In genomic region chr6:24547243-24547642, GRCh38 we compare ENCODE assay signal across 7 cellular contexts. TPM values are rescaled to one million over a fixed set of nuclear protein-coding genes. Genes with fewer than 3 reads are reported as not detected.
DNase-seq lines count a peak whose midpoint lies in the region; TF ChIP-seq lines count a peak whose summit lies in the region.

No MANE protein-coding gene starts in this region.

- H2AFZ ChIP-seq in GM23248 (no peak overlapping the region), OCI-LY1 (ENCODE audit: low read length) (no peak overlapping the region)

- H3K79me2 ChIP-seq in GM23248 (ENCODE audit: insufficient read depth) (no peaks in the 10 kb centered on the region), OCI-LY1 (ENCODE audit: insufficient read depth, low read length) (no peaks in the 10 kb centered on the region)

- intact Hi-C loops in ascending aorta (cut with DNase I) = no loop called here

- H3K9me2 ChIP-seq in GM23248 (ENCODE audit: insufficient read depth) (no peaks in the 10 kb centered on the region), OCI-LY1 (ENCODE audit: low read depth, low read length) (no peaks in the 10 kb centered on the region)

- H3K27ac ChIP-seq in GM23248 = no peak overlapping the region
- no peak overlapping the region for H3K27ac ChIP-seq in OCI-LY1 (ENCODE audit: low read depth, low read length, poor library complexity, severe bottlenecking)
- H3K27ac ChIP-seq in ascending aorta = no peak overlapping the region

- DNase-seq in GM23248 (peak; percentile 10), ascending aorta (ENCODE audit: low spot score in 2 of 2) (no peak), dedifferentiated amniotic fluid mesenchymal stem cell (ENCODE audit: extremely low spot score) (no peak), SIG-M5 (lab: John Stamatoyannopoulos, UW) (no peak)
- DNase-seq in activated naive CD4-positive, alpha-beta T cell treated with anti-CD3 and anti-CD28 coated beads, Interleukin-2, amount 50 U/mL, for 16 hours = peak; percentile 51
- DNase-seq in stimulated activated CD8-positive, alpha-beta memory T cell treated with anti-CD3 and anti-CD28 coated beads, Interleukin-12 subunit alpha, Interleukin-12 subunit beta, amount 100 ng/mL, for 24 hours (ENCODE audit: extremely low read depth) = peak; percentile 3

- H3F3A ChIP-seq in GM23248 (ENCODE audit: insufficient read depth) = no peaks in the 10 kb centered on the region
- no peaks in the 10 kb centered on the region for H3F3A ChIP-seq in OCI-LY1 (ENCODE audit: insufficient read depth, low read length)

- H3K27me3 ChIP-seq in GM23248 (replicated peaks; ENCODE audit: insufficient read depth) = peaks cover 13% of the 10 kb centered on the region
- H3K27me3 ChIP-seq in OCI-LY1 (ENCODE audit: insufficient read depth, low read length) = no peaks in the 10 kb centered on the region
- H3K27me3 ChIP-seq in ascending aorta = no peaks in the 10 kb centered on the region

- in situ Hi-C loops in GM23248 (cut with MboI) = no loop called here

- WGBS in GM23248 (ENCODE audit: low coverage in 1 of 2, low lambda C conversion rate in 2 of 2, missing lambda C conversion rate in 2 of 2), 2 experiments = 15% methylated on average over 12 of the region's 12 CpGs

- H3K4me2 ChIP-seq in GM23248 (ENCODE audit: unreplicated experiment) (no peak overlapping the region), OCI-LY1 (ENCODE audit: low read length) (no peak overlapping the region)

- H4K20me1 ChIP-seq in GM23248 (ENCODE audit: insufficient read depth) (no peaks in the 10 kb centered on the region), OCI-LY1 (ENCODE audit: insufficient read depth, low read length) (no peaks in the 10 kb centered on the region)

- no peaks in the 10 kb centered on the region for H3K9me3 ChIP-seq in GM23248 (ENCODE audit: low read depth)
- no peaks in the 10 kb centered on the region for H3K9me3 ChIP-seq in OCI-LY1 (ENCODE audit: low read length)
- H3K9me3 ChIP-seq in ascending aorta = no peaks in the 10 kb centered on the region

- H3K36me3 ChIP-seq in GM23248 (ENCODE audit: low read depth) (no peaks in the 10 kb centered on the region), OCI-LY1 (ENCODE audit: insufficient read depth, low read length) (no peaks in the 10 kb centered on the region), ascending aorta (no peaks in the 10 kb centered on the region)

- H3K9ac ChIP-seq in GM23248 (no peak overlapping the region), OCI-LY1 (ENCODE audit: low read length) (no peak overlapping the region)

- TF ChIP-seq CTCF in OCI-LY1 (IDR thresholded peaks at IDR 0.05; ENCODE audit: low read length) (peak; percentile 61), ascending aorta (IDR thresholded peaks at IDR 0.05) (no peak)

- no peak overlapping the region for H3K4me3 ChIP-seq in GM23248
- no peak overlapping the region for H3K4me3 ChIP-seq in OCI-LY1 (ENCODE audit: low read depth, low read length, poor library complexity, severe bottlenecking)
- H3K4me3 ChIP-seq in ascending aorta = no peak overlapping the region

- no peaks in the 10 kb centered on the region for H3K4me1 ChIP-seq in GM23248 (ENCODE audit: insufficient read depth)
- H3K4me1 ChIP-seq in OCI-LY1 (ENCODE audit: insufficient read depth, low read length, severe bottlenecking) = peaks cover 4% of the 10 kb centered on the region
- no peaks in the 10 kb centered on the region for H3K4me1 ChIP-seq in ascending aorta

RNA-seq across cellular contexts. Expression of gene ALDH5A1, which starts 52.5 kb away (rescaled TPM):
- 0.86 and 1.1 TPM in 2 replicates for total RNA-seq in GM23248 (2014; rRNA removed; shearing (Covaris generic))
- 1.0 and 1.1 TPM in 2 replicates for polyA plus RNA-seq in GM23248 (2016; fragmentation: Nextera tagmentation; extraction: Ambion mirVana)
- total RNA-seq in ascending aorta = 0.21 TPM

RNA-seq across cellular contexts. Expression of gene GPLD1, which starts 57.9 kb away (rescaled TPM):
- 0.97 TPM in 1 of 2 replicates, not detected in the other for total RNA-seq in GM23248 (2014; rRNA removed; shearing (Covaris generic))
- 0.09 TPM in 2 replicates for polyA plus RNA-seq in GM23248 (2016; fragmentation: Nextera tagmentation; extraction: Ambion mirVana)
- total RNA-seq in ascending aorta = 3.5 TPM

Comparison
In these comparisons a context has a peak if more than half of its experiments do, and no peak if none do; other contexts are left out.
1. DNase-seq: peak in GM23248 (single experiment), activated naive CD4-positive, alpha-beta T cell treated with anti-CD3 and anti-CD28 coated beads, Interleukin-2, amount 50 U/mL, for 16 hours (single experiment) and stimulated activated CD8-positive, alpha-beta memory T cell treated with anti-CD3 and anti-CD28 coated beads, Interleukin-12 subunit alpha, Interleukin-12 subunit beta, amount 100 ng/mL, for 24 hours (single experiment); none in ascending aorta (0 of 2), dedifferentiated amniotic fluid mesenchymal stem cell (single experiment) and SIG-M5 (single experiment).